ENCODE assay signal across 17 cellular contexts in the genomic region with DNA sequence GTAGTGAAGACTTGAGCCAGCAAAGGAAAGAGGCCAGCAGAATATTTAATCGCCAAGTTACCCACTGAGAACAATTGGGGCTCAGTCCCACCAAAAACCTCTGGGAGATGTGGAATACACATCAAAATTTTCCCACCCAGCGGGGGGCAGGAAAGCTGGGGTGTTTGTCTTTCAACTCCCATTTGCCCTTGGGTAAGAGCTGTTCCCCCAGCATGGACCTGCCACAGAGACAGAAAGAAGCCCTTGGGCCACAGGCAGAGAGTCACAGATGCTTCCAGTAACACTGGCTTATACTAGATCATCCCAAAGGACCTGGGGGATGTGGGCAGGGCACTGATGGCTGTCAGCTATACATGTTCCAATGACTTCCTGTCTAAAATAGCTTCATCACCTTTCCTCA. TPM values are rescaled to one million over a fixed set of nuclear protein-coding genes. Genes with fewer than 3 reads are reported as not detected.
A peak's percentile ranks its signal among the peaks of the same experiment; 100 is the strongest.
DNase-seq lines count a peak whose midpoint lies in the region; ATAC-seq, FAIRE-seq and TF ChIP-seq lines count a peak whose summit lies in the region.
"Had no signal": no experiment of that assay in that cellular context is flagged by ENCODE, and none has a peak within 500 bp of the region (broad histone marks: within the 10 kb centered on the region; RNA-seq: fewer than 3 reads in every experiment).

No MANE protein-coding gene starts in this region.

- H3K36me3 ChIP-seq in K562 (ENCODE audit: control insufficient read depth, insufficient read depth, low read length) = no peaks in the 10 kb centered on the region
- H3K36me3 ChIP-seq: WERI-Rb-1 had no signal

- peaks cover 53% of the 10 kb centered on the region for H3K4me1 Mint-ChIP-seq in activated naive CD4-positive, alpha-beta T cell treated with anti-CD3 and anti-CD28 coated beads for 36 hours (ENCODE audit: low read depth)
- H3K4me1 Mint-ChIP-seq in T-helper 1 cell treated with Interleukin-12 subunit alpha and Interleukin-12 subunit beta and Interleukin-4 antibody, amounts not matched to agents 30 μg/mL and 1 μg/mL, for 36 hours (ENCODE audit: low read depth) = peaks cover 30% of the 10 kb centered on the region
- H3K4me1 Mint-ChIP-seq: mesothelial cell of epicardium had no signal

- H3K27ac Mint-ChIP-seq in activated naive CD4-positive, alpha-beta T cell treated with anti-CD3 and anti-CD28 coated beads for 36 hours = peak overlapping the region; percentile 94
- peak overlapping the region; percentile 97 for H3K27ac Mint-ChIP-seq in T-helper 1 cell treated with Interleukin-12 subunit alpha and Interleukin-12 subunit beta and Interleukin-4 antibody, amounts not matched to agents 30 μg/mL and 1 μg/mL, for 36 hours
- H3K27ac Mint-ChIP-seq: mesothelial cell of epicardium had no signal

- no peaks in the 10 kb centered on the region for H3K27me3 Mint-ChIP-seq in activated naive CD4-positive, alpha-beta T cell treated with anti-CD3 and anti-CD28 coated beads for 36 hours (ENCODE audit: low read depth)
- no peaks in the 10 kb centered on the region for H3K27me3 Mint-ChIP-seq in T-helper 1 cell treated with Interleukin-12 subunit alpha and Interleukin-12 subunit beta and Interleukin-4 antibody, amounts not matched to agents 30 μg/mL and 1 μg/mL, for 36 hours (ENCODE audit: low read depth)

- TF ChIP-seq CTCF in K562 (IDR thresholded peaks at IDR 0.05 in 2 of 3, conservative IDR thresholded peaks at IDR 0.05 in 1 of 3; ENCODE audit: insufficient read depth in 2 of 3, low read depth in 1 of 3, low read length in 3 of 3) = no peak

- 5% methylated on average over 2 of the region's 2 CpGs for WGBS in K562 (ENCODE audit: insufficient coverage, low coverage, missing lambda C conversion rate)

- no peak overlapping the region for H3K4me2 ChIP-seq in K562 (ENCODE audit: insufficient read depth, low read length)
- H3K4me2 ChIP-seq: hepatocyte had no signal

- no peaks in the 10 kb centered on the region for H3K4me1 ChIP-seq in K562 (replicated peaks in 1 of 2; ENCODE audit: control insufficient read depth in 2 of 2, insufficient read depth in 2 of 2, low read length in 2 of 2)
- H3K4me1 ChIP-seq: Caco-2 had no signal

- ATAC-seq in K562 (peak; percentile 41; the same call in 2 of the 3 replicates), HG03196 (IDR thresholded peaks at IDR 0.05; ENCODE audit: unreplicated experiment) (no peak)
- peak; percentile 1 for ATAC-seq in stimulated activated naive CD8-positive, alpha-beta T cell treated with anti-CD3 and anti-CD28 coated beads, Interleukin-15, Interleukin-2, amounts not matched to agents 100 U/mL and 50 U/mL, for 24 hours
- ATAC-seq: Right ventricle myocardium inferior had no signal

- DNase-seq in activated naive CD4-positive, alpha-beta T cell treated with anti-CD3 and anti-CD28 coated beads for 36 hours = peak; percentile 18
- no peak for DNase-seq in activated naive CD4-positive, alpha-beta T cell (lab: John Stamatoyannopoulos, UW)
- DNase-seq in K562 (ENCODE audit: extremely low read depth in 1 of 4, low spot score in 3 of 4) (no peak), DMS53 (lab: John Stamatoyannopoulos, UW) (no peak), hepatic stellate cell (ENCODE audit: low spot score) (no peak)
- DNase-seq in stimulated activated naive CD8-positive, alpha-beta T cell treated with anti-CD3 and anti-CD28 coated beads, Interleukin-15, Interleukin-2, amounts not matched to agents 100 U/mL and 50 U/mL, for 24 hours = no peak
- DNase-seq: amygdala, Caco-2, kidney, NCI-H187, NCI-H345, WERI-Rb-1 had no signal

- H2AFZ ChIP-seq in K562 (ENCODE audit: low read depth, low read length) = no peak overlapping the region
- H2AFZ ChIP-seq: hepatocyte had no signal

- no peak for TF ChIP-seq RAD21 in K562 (CRISPR knock-in tag; conservative IDR thresholded peaks at IDR 0.05 in 1 of 2, IDR thresholded peaks at IDR 0.05 in 1 of 2)

- no peaks in the 10 kb centered on the region for H3K36me3 Mint-ChIP-seq in activated naive CD4-positive, alpha-beta T cell treated with anti-CD3 and anti-CD28 coated beads for 36 hours (ENCODE audit: low read depth)
- peaks cover 15% of the 10 kb centered on the region for H3K36me3 Mint-ChIP-seq in T-helper 1 cell treated with Interleukin-12 subunit alpha and Interleukin-12 subunit beta and Interleukin-4 antibody, amounts not matched to agents 30 μg/mL and 1 μg/mL, for 36 hours (ENCODE audit: low read depth)
- H3K36me3 Mint-ChIP-seq: mesothelial cell of epicardium had no signal

- CTCF ChIA-PET in activated naive CD4-positive, alpha-beta T cell treated with anti-CD3 and anti-CD28 coated beads for 36 hours (lab: Charles Lee) = interaction anchor here (0.6 to 3.2 kb wide), 10 partner anchors 11 to 146 kb away, joined by 3 to 16 read pairs (median 6); no protein-coding TSS in a partner anchor
- CTCF ChIA-PET in K562 (lab: Yijun Ruan, JAX; ENCODE audit: low intra/inter-chr PET ratio) = no interaction called here

- in situ Hi-C loops in K562 (cut with MboI) = no loop called here

- no peaks in the 10 kb centered on the region; the same call in 1 of the 2 replicates for H4K20me1 ChIP-seq in K562 (replicated peaks; ENCODE audit: control insufficient read depth, insufficient read depth, low read length)

- no peaks in the 10 kb centered on the region for H3K79me2 ChIP-seq in K562 (ENCODE audit: control insufficient read depth, insufficient read depth, low read length)
- H3K79me2 ChIP-seq: hepatocyte had no signal

- POLR2A ChIA-PET in K562 (lab: Yijun Ruan, JAX) = interaction anchor here (1.2 kb wide), 1 partner anchor 23 kb away, joined by 4 read pairs; no protein-coding TSS in a partner anchor

- H3K27ac ChIP-seq in K562 (ENCODE audit: extremely low read depth, low read depth, low read length) = no peak overlapping the region
- H3K27ac ChIP-seq: hepatocyte, WERI-Rb-1 had no signal

- H3K9ac ChIP-seq in K562 (ENCODE audit: insufficient read depth in 1 of 2, low read depth in 2 of 2, low read length in 2 of 2) = no peak overlapping the region

- no peak overlapping the region for H3K4me3 ChIP-seq in K562
- H3K4me3 ChIP-seq: hepatocyte had no signal

- H3K9me1 ChIP-seq in K562 (ENCODE audit: control insufficient read depth, insufficient read depth, low read length) = no peaks in the 10 kb centered on the region

- no peak overlapping the region for H3K4me3 Mint-ChIP-seq in activated naive CD4-positive, alpha-beta T cell treated with anti-CD3 and anti-CD28 coated beads for 36 hours
- no peak overlapping the region for H3K4me3 Mint-ChIP-seq in T-helper 1 cell treated with Interleukin-12 subunit alpha and Interleukin-12 subunit beta and Interleukin-4 antibody, amounts not matched to agents 30 μg/mL and 1 μg/mL, for 36 hours
- H3K4me3 Mint-ChIP-seq: mesothelial cell of epicardium had no signal

- H3K27me3 ChIP-seq in K562 (ENCODE audit: control insufficient read depth in 2 of 2, insufficient read depth in 2 of 2, low read length in 2 of 2) = peaks cover 2 to 3% of the 10 kb centered on the region in 2 experiments; a peak in 2 of 5 replicates
- H3K27me3 ChIP-seq: hepatocyte had no signal

- intact Hi-C loops in activated naive CD4-positive, alpha-beta T cell treated with anti-CD3 and anti-CD28 coated beads for 36 hours (cut with micrococcal nuclease) = loop anchor here (1.0 to 5.0 kb wide), 8 partner anchors 9 to 1457 kb away; partner anchors contain the start of genes FBXW7, GATB, RPS3A and TMEM154
- intact Hi-C loops in K562 (cut with micrococcal nuclease) = no loop called here

- FAIRE-seq in K562 (lab: Jason Lieb, UNC) = no peak
- FAIRE-seq: kidney had no signal

- no peak for TF ChIP-seq EP300 in K562 (IDR thresholded peaks at IDR 0.05; ENCODE audit: low read length)

- H3K9me3 ChIP-seq in K562 (replicated peaks; ENCODE audit: control insufficient read depth, insufficient read depth, low read depth, low read length) = no peaks in the 10 kb centered on the region
- H3K9me3 ChIP-seq: Caco-2 had no signal

- no TSS peak for BruUV-seq in K562 (replicated peaks; lab: Mats Ljungman, UMichigan)

- no peak for TF ChIP-seq POLR2A in K562 (conservative IDR thresholded peaks at IDR 0.05)

- H3K9me3 Mint-ChIP-seq in activated naive CD4-positive, alpha-beta T cell treated with anti-CD3 and anti-CD28 coated beads for 36 hours = no peaks in the 10 kb centered on the region
- H3K9me3 Mint-ChIP-seq in T-helper 1 cell treated with Interleukin-12 subunit alpha and Interleukin-12 subunit beta and Interleukin-4 antibody, amounts not matched to agents 30 μg/mL and 1 μg/mL, for 36 hours = no peaks in the 10 kb centered on the region
- H3K9me3 Mint-ChIP-seq: mesothelial cell of epicardium had no signal

TF ChIP-seq in K562, 482 proteins besides CTCF, POLR2A, EP300 and RAD21:
- no peak for TF ChIP-seq MLLT1 (IDR thresholded peaks at IDR 0.05)

RNA-seq across cellular contexts. Expression of gene FBXW7, which starts 18.9 kb away (rescaled TPM):
- 10 to 100 TPM; 26.7 to 29.2 TPM for total RNA-seq in activated naive CD4-positive, alpha-beta T cell treated with anti-CD3 and anti-CD28 coated beads for 36 hours
- 29.9 and 116 TPM in 2 replicates for total RNA-seq in K562 (2011; cell fraction: chromatin; rRNA removed; ENCODE audit: low replicate concordance)
- total RNA-seq in K562 (2011; cell fraction: nucleolus; rRNA removed) = 13.0 and 18.2 TPM in 2 replicates
- 39.8 and 74.2 TPM in 2 replicates for total RNA-seq in K562 (2011; cell fraction: nucleoplasm; rRNA removed)
- total RNA-seq in K562 (2014; rRNA removed) (19.6 and 26.4 TPM in 2 replicates), K562 (2014; rRNA removed; fragmentation: Illumina TruSeq; extraction: Trizol) (44.2 and 54.8 TPM in 2 replicates), K562 (2015; rRNA removed; fragmentation: Illumina TruSeq; extraction: Trizol) (39.9 TPM in 2 replicates), K562 (2021) (19.4 and 19.9 TPM in 2 replicates)
- polyA plus RNA-seq in K562 (2011; rRNA removed) (12.0 and 16.4 TPM in 2 replicates), K562 (2014; fragmentation: Illumina TruSeq; extraction: Trizol) (13.1 and 14.3 TPM in 2 replicates), K562 (2014; fragmentation: Nextera tagmentation; extraction: Ambion mirVana) (1 to 10 TPM; 6.8 to 9.1 TPM), K562 (2014; rRNA removed) (11.8 and 12.4 TPM in 2 replicates)
- 2.0 and 5.6 TPM in 2 replicates for polyA plus RNA-seq in K562 (2011; cell fraction: cytosol; rRNA removed)
- polyA plus RNA-seq in K562 (2011; cell fraction: nucleus; rRNA removed) = 29.6 and 42.8 TPM in 2 replicates
- 12.5 and 13.1 TPM in 2 replicates for polyA plus RNA-seq in K562 (2012)
- polyA minus RNA-seq in K562 (2011; rRNA and poly(A)+ RNA removed) = 95.7 and 99.2 TPM in 2 replicates
- 10.4 and 10.5 TPM in 2 replicates for polyA minus RNA-seq in K562 (2011; cell fraction: cytosol; rRNA and poly(A)+ RNA removed)
- polyA minus RNA-seq in K562 (2011; cell fraction: nucleus; rRNA and poly(A)+ RNA removed) = 37.0 and 64.0 TPM in 2 replicates
